ENCODE assay signal across 9 cellular contexts in genomic region chr2:186459009-186459408, GRCh38. TPM values are rescaled to one million over a fixed set of nuclear protein-coding genes. Genes with fewer than 3 reads are reported as not detected.
A peak's percentile ranks its signal among the peaks of the same experiment; 100 is the strongest.
DNase-seq lines count a peak whose midpoint lies in the region; ATAC-seq and TF ChIP-seq lines count a peak whose summit lies in the region.
"Had no signal": no experiment of that assay in that cellular context is flagged by ENCODE, and none has a peak within 500 bp of the region (broad histone marks: within the 10 kb centered on the region; RNA-seq: fewer than 3 reads in every experiment).

No MANE protein-coding gene starts in this region.

- in situ Hi-C loops in KBM-7 (cut with MboI; ENCODE audit: low pct_unique_long_range_greater_than_20kb, low sequenced_read_pairs), result no loop called here

- H3K9me3 Mint-ChIP-seq in immature natural killer cell, result no peaks in the 10 kb centered on the region

- H3K27ac Mint-ChIP-seq in immature natural killer cell, result no peak overlapping the region

- ATAC-seq in psoas muscle (peak in 1 of 4 donors; percentile 52), omental fat pad (ENCODE audit: low FRiP score) (no peak)

- no peak overlapping the region for H3K4me3 Mint-ChIP-seq in immature natural killer cell

- no peak overlapping the region for H3K9ac ChIP-seq in colonic mucosa (ENCODE audit: low read depth in 2 of 2, low read length in 2 of 2)
- H3K9ac ChIP-seq: BLaER1 had no signal

- intact Hi-C loops in colonic mucosa (cut with DNase I) (no loop called here), psoas muscle (cut with DNase I) (no loop called here)

- H3K4me3 ChIP-seq in colonic mucosa (no peak overlapping the region), psoas muscle (no peak overlapping the region)
- H3K4me3 ChIP-seq: BLaER1 had no signal

- TF ChIP-seq CTCF in colonic mucosa (IDR thresholded peaks at IDR 0.05) (peak; percentile 13), psoas muscle (IDR thresholded peaks at IDR 0.05) (peak; percentile 34), omental fat pad (IDR thresholded peaks at IDR 0.05) (no peak)

- H3K27me3 ChIP-seq in colonic mucosa (no peaks in the 10 kb centered on the region), psoas muscle (ENCODE audit: insufficient read depth in 3 of 3, low read length in 2 of 3) (no peaks in the 10 kb centered on the region)
- H3K27me3 ChIP-seq: BLaER1 had no signal

- peaks cover 0 to 6% (median 6%) of the 10 kb centered on the region in 3 donors for H3K36me3 Mint-ChIP-seq in immature natural killer cell

- no peaks in the 10 kb centered on the region for H3K4me1 ChIP-seq in colonic mucosa
- H3K4me1 ChIP-seq in psoas muscle, result no peaks in the 10 kb centered on the region

- peaks cover 0 to 3% (median 0%) of the 10 kb centered on the region in 3 donors for H3K27me3 Mint-ChIP-seq in immature natural killer cell (ENCODE audit: low read depth in 3 of 3)

- H3K4me1 Mint-ChIP-seq in immature natural killer cell, result no peaks in the 10 kb centered on the region

- no peaks in the 10 kb centered on the region for H3K36me3 ChIP-seq in colonic mucosa
- peaks cover 0 to 13% of the 10 kb centered on the region in 2 donors for H3K36me3 ChIP-seq in psoas muscle (ENCODE audit: insufficient read depth in 1 of 2, low read depth in 1 of 2)
- H3K36me3 ChIP-seq: BLaER1 had no signal

- 76 to 81% (median 81%) methylated on average over 2 of the region's 2 CpGs for WGBS in psoas muscle, 3 donors

- H3K9me3 ChIP-seq in colonic mucosa (no peaks in the 10 kb centered on the region), psoas muscle (no peaks in the 10 kb centered on the region)
- H3K9me3 ChIP-seq: BLaER1 had no signal

- H3K27ac ChIP-seq in colonic mucosa, result no peak overlapping the region
- H3K27ac ChIP-seq in psoas muscle, result no peak overlapping the region

- DNase-seq in NCI-H1694 (lab: John Stamatoyannopoulos, UW) (peak; percentile 3), NCI-H1694 treated with DMSO at 0.1 percent for 48 hours (lab: John Stamatoyannopoulos, UW) (no peak), NCI-H2171 (lab: John Stamatoyannopoulos, UW) (peak; percentile 8), colonic mucosa (no peak), psoas muscle (no peak), omental fat pad (ENCODE audit: low spot score) (no peak), KBM-7 (no peak), immature natural killer cell (no peak)

RNA-seq across cellular contexts. Expression of gene ZC3H15, which starts 27.1 kb away (rescaled TPM):
- 10 to 100 TPM; 49.6 to 64.2 TPM for total RNA-seq in colonic mucosa
- total RNA-seq in psoas muscle, result 10 to 100 TPM; 31.1 to 56.3 (median 51.2) TPM
- polyA plus RNA-seq in psoas muscle, result 10 to 100 TPM; 33.9 to 83.8 (median 66.9) TPM
- 100 to 1,000 TPM in 1 of 4 donors, 10 to 100 TPM in 3; 47.3 to 115 (median 58.5) TPM for total RNA-seq in omental fat pad
- 10 to 100 TPM; 57.5 to 59.8 (median 57.8) TPM for polyA plus RNA-seq in immature natural killer cell

Comparison
In these comparisons a context has a peak if more than half of its experiments do, and no peak if none do; other contexts are left out.
1. DNase-seq: peak in NCI-H1694 (single experiment) and NCI-H2171 (single experiment); none in NCI-H1694 treated with DMSO at 0.1 percent for 48 hours (single experiment), colonic mucosa (single experiment), psoas muscle (0 of 2), omental fat pad (single experiment), KBM-7 (single experiment) and immature natural killer cell (0 of 3).
2. CTCF ChIP-seq: peak in colonic mucosa (single experiment) and psoas muscle (single experiment); none in omental fat pad (0 of 3).